In genomic region chr1:37434292-37434907, GRCh38 we compare ENCODE assay signal across 8 cellular contexts. TPM values are rescaled to one million over a fixed set of nuclear protein-coding genes. Genes with fewer than 3 reads are reported as not detected.
A peak's percentile ranks its signal among the peaks of the same experiment; 100 is the strongest.
DNase-seq lines count a peak whose midpoint lies in the region; ATAC-seq and TF ChIP-seq lines count a peak whose summit lies in the region.

No MANE protein-coding gene starts in this region.

- TF ChIP-seq CTCF in OCI-LY1 (IDR thresholded peaks at IDR 0.05; ENCODE audit: low read length) (peak; percentile 92), fibroblast of lung (conservative IDR thresholded peaks at IDR 0.05 in 1 of 2, IDR thresholded peaks at IDR 0.05 in 1 of 2; ENCODE audit: low read depth in 1 of 2, low read length in 2 of 2) (peak; percentile 75 to 86), neural crest cell (conservative IDR thresholded peaks at IDR 0.05) (peak; percentile 95)

- H3K4me3 ChIP-seq in OCI-LY1 (ENCODE audit: low read depth, low read length, poor library complexity, severe bottlenecking) (no peak overlapping the region), fibroblast of lung (replicated peaks in 1 of 4; ENCODE audit: control extremely low read depth in 1 of 4, insufficient read depth in 1 of 4, low read depth in 3 of 4, low read length in 4 of 4) (no peak overlapping the region)

- H3K36me3 ChIP-seq in OCI-LY1 (ENCODE audit: insufficient read depth, low read length) (no peaks in the 10 kb centered on the region), fibroblast of lung (ENCODE audit: control insufficient read depth, insufficient read depth, low read length) (no peaks in the 10 kb centered on the region)

- H3K27ac ChIP-seq in OCI-LY1 (ENCODE audit: low read depth, low read length, poor library complexity, severe bottlenecking): no peak overlapping the region
- H3K27ac ChIP-seq in fibroblast of lung (ENCODE audit: insufficient read depth, low read length): no peak overlapping the region

- no peaks in the 10 kb centered on the region for H3K9me3 Mint-ChIP-seq in neural crest cell

- peak; percentile 55 for ATAC-seq in HG02759 (IDR thresholded peaks at IDR 0.05; ENCODE audit: unreplicated experiment)
- ATAC-seq in GM18870 (IDR thresholded peaks at IDR 0.05; ENCODE audit: unreplicated experiment): no peak

- H3K9me2 ChIP-seq in OCI-LY1 (ENCODE audit: low read depth, low read length): no peaks in the 10 kb centered on the region

- DNase-seq in COR-L47 (lab: John Stamatoyannopoulos, UW): peak; percentile 54
- peak; percentile 77 for DNase-seq in activated T-cell treated with anti-CD3 and anti-CD28 coated beads, Interleukin-2, amount 50 U/mL, for 1 hour
- DNase-seq in fibroblast of lung (ENCODE audit: low read depth in 2 of 2): peak; percentile 20 to 33
- DNase-seq in neural crest cell (ENCODE audit: low read depth, low spot score): peak; percentile 86
- peak; percentile 18 for DNase-seq in stromal cell of bone marrow (ENCODE audit: low read depth)

- no peaks in the 10 kb centered on the region for H3K79me2 ChIP-seq in OCI-LY1 (ENCODE audit: insufficient read depth, low read length)
- H3K79me2 ChIP-seq in fibroblast of lung (ENCODE audit: control insufficient read depth, insufficient read depth, low read length): no peaks in the 10 kb centered on the region

- H3K9me3 ChIP-seq in OCI-LY1 (ENCODE audit: low read length) (no peaks in the 10 kb centered on the region), fibroblast of lung (ENCODE audit: control insufficient read depth, insufficient read depth, low read depth, low read length) (no peaks in the 10 kb centered on the region)

- H3K27ac Mint-ChIP-seq in neural crest cell (ENCODE audit: unreplicated experiment): no peak overlapping the region

- H2AFZ ChIP-seq in OCI-LY1 (ENCODE audit: low read length) (no peak overlapping the region), fibroblast of lung (ENCODE audit: low read length) (no peak overlapping the region)

- no peaks in the 10 kb centered on the region for H3K27me3 ChIP-seq in OCI-LY1 (ENCODE audit: insufficient read depth, low read length)
- H3K27me3 ChIP-seq in fibroblast of lung (ENCODE audit: control insufficient read depth, insufficient read depth, low read length): peaks cover 10% of the 10 kb centered on the region

- no peaks in the 10 kb centered on the region for H3K4me1 ChIP-seq in OCI-LY1 (ENCODE audit: insufficient read depth, low read length, severe bottlenecking)
- no peaks in the 10 kb centered on the region for H3K4me1 ChIP-seq in fibroblast of lung (ENCODE audit: control insufficient read depth, extremely low read depth, insufficient read depth, low read length)

- H3K4me3 Mint-ChIP-seq in neural crest cell: no peak overlapping the region

- H3K27me3 Mint-ChIP-seq in neural crest cell (ENCODE audit: low read depth): peaks cover 39% of the 10 kb centered on the region

- H3K4me1 Mint-ChIP-seq in neural crest cell: no peaks in the 10 kb centered on the region

- no peaks in the 10 kb centered on the region for H3K36me3 Mint-ChIP-seq in neural crest cell (ENCODE audit: low read depth)

- H4K20me1 ChIP-seq in OCI-LY1 (ENCODE audit: insufficient read depth, low read length) (no peaks in the 10 kb centered on the region), fibroblast of lung (ENCODE audit: control insufficient read depth, extremely low read depth, insufficient read depth, low read length) (no peaks in the 10 kb centered on the region)

- no peaks in the 10 kb centered on the region for H3F3A ChIP-seq in OCI-LY1 (ENCODE audit: insufficient read depth, low read length)

- H3K9ac ChIP-seq in OCI-LY1 (ENCODE audit: low read length) (no peak overlapping the region), fibroblast of lung (ENCODE audit: insufficient read depth, low read length) (no peak overlapping the region)

- H3K4me2 ChIP-seq in OCI-LY1 (ENCODE audit: low read length) (no peak overlapping the region), fibroblast of lung (ENCODE audit: extremely low read depth, insufficient read depth, low read length) (no peak overlapping the region)

RNA-seq across cellular contexts. Expression of gene ZC3H12A, which starts 40.0 kb away (rescaled TPM):
- total RNA-seq in fibroblast of lung (6.7 and 7.8 TPM in 2 replicates), neural crest cell (3.0 and 3.6 TPM in 2 replicates)
- polyA plus RNA-seq in fibroblast of lung: 4.8 and 4.9 TPM in 2 replicates
- polyA plus RNA-seq in fibroblast of lung (2012): 3.8 and 4.4 TPM in 2 replicates
- 4.2 and 17.8 TPM in 2 replicates for polyA minus RNA-seq in fibroblast of lung (ENCODE audit: low replicate concordance)

Comparison
In these comparisons a context has a peak if more than half of its experiments do, and no peak if none do; other contexts are left out.
1. DNase-seq: peak in every context shown above with its lines; median percentile 86 in neural crest cell; 77 in activated T-cell treated with anti-CD3 and anti-CD28 coated beads, Interleukin-2, amount 50 U/mL, for 1 hour; 54 in COR-L47; 26 in fibroblast of lung; 18 in stromal cell of bone marrow.